Comparison of ENCODE assay signal across 8 cellular contexts in the genomic region with DNA sequence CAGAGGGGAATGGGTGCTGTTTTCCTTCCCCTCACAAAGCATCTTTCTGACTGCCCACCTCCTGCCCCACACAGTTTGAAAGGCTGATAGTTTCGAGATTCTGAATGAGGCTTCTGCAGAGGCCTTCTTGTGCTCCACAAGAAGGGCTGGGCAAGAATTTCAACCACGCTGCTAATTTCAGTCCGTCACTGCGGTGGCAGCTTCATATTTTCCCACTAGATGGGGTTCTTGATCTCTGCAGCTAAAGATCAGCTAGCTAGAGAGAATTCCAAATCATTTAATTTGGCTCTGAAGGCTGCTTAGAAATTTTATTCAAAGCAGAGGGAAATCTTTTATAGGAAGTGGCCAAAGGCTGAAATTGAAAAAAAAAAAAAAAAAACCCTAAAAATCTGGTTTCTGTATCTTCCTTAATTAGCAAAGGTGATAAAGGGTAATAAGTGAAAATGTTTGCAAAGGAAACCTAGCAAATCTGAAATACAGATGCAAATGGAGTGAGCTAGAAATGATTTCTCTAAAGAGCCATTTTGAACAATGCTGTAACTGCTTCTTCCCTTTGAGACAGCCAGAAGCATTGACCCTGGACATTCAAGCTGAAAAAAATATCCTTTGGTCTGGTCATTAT. TPM values are rescaled to one million over a fixed set of nuclear protein-coding genes. Genes with fewer than 3 reads are reported as not detected.
DNase-seq lines count a peak whose midpoint lies in the region; ATAC-seq, FAIRE-seq and TF ChIP-seq lines count a peak whose summit lies in the region.

No MANE protein-coding gene starts in this region.

- H3K27me3 ChIP-seq in GM23338 (ENCODE audit: insufficient read depth) (no peaks in the 10 kb centered on the region), bronchial epithelial cell (ENCODE audit: control insufficient read depth, insufficient read depth, low read length) (peaks cover 1% of the 10 kb centered on the region), kidney epithelial cell (ENCODE audit: control insufficient read depth, insufficient read depth, low read length) (peaks cover 3% of the 10 kb centered on the region), upper lobe of right lung (no peaks in the 10 kb centered on the region)
- H3K27me3 ChIP-seq in CD8-positive, alpha-beta T cell (ENCODE audit: insufficient read depth, low read length): no peaks in the 10 kb centered on the region

- TF ChIP-seq CTCF in GM23338 (conservative IDR thresholded peaks at IDR 0.05; ENCODE audit: low read depth in 2 of 2) (peak; percentile 77 to 88), bronchial epithelial cell (IDR thresholded peaks at IDR 0.05; ENCODE audit: insufficient read depth, low read length, severe bottlenecking) (peak; percentile 63), kidney epithelial cell (IDR thresholded peaks at IDR 0.05; ENCODE audit: insufficient read depth, low read length, poor library complexity, severe bottlenecking) (peak; percentile 65), upper lobe of right lung (IDR thresholded peaks at IDR 0.05) (peak; percentile 54)
- TF ChIP-seq CTCF in CD8-positive, alpha-beta T cell (IDR thresholded peaks at IDR 0.05): no peak

- CTCF ChIA-PET in CD8-positive, alpha-beta T cell (lab: Charles Lee): no interaction called here

- peaks cover 28% of the 10 kb centered on the region for H3K9me3 Mint-ChIP-seq in GM23338
- no peaks in the 10 kb centered on the region for H3K9me3 Mint-ChIP-seq in CD8-positive, alpha-beta T cell

- peaks cover 63% of the 10 kb centered on the region for H3K4me1 Mint-ChIP-seq in GM23338
- no peaks in the 10 kb centered on the region for H3K4me1 Mint-ChIP-seq in CD8-positive, alpha-beta T cell (ENCODE audit: low read depth)

- ATAC-seq in GM23338: peak; percentile 50
- peak; percentile 44 for ATAC-seq in upper lobe of right lung
- ATAC-seq in HG03039 (IDR thresholded peaks at IDR 0.05; ENCODE audit: unreplicated experiment): no peak
- ATAC-seq in HG02870 (IDR thresholded peaks at IDR 0.05; ENCODE audit: unreplicated experiment): no peak
- ATAC-seq in CD8-positive, alpha-beta T cell: no peak

- H3K27me3 Mint-ChIP-seq in GM23338 (ENCODE audit: insufficient read depth, low read depth, poor library complexity): no peaks in the 10 kb centered on the region
- peaks cover 6% of the 10 kb centered on the region for H3K27me3 Mint-ChIP-seq in CD8-positive, alpha-beta T cell (ENCODE audit: low read depth)

- no peak for FAIRE-seq in bronchial epithelial cell (lab: Jason Lieb, UNC)

- no peaks in the 10 kb centered on the region for H3K9me2 ChIP-seq in GM23338 (ENCODE audit: insufficient read depth)

- peak overlapping the region; percentile 96 for H3K27ac Mint-ChIP-seq in GM23338
- no peak overlapping the region for H3K27ac Mint-ChIP-seq in CD8-positive, alpha-beta T cell

- H3K4me2 ChIP-seq in GM23338: peak overlapping the region; percentile 20

- H2AFZ ChIP-seq in GM23338: no peak overlapping the region

- H3K36me3 ChIP-seq in GM23338 (ENCODE audit: insufficient read depth) (peaks cover 8% of the 10 kb centered on the region), bronchial epithelial cell (ENCODE audit: control insufficient read depth, insufficient read depth, low read length) (no peaks in the 10 kb centered on the region), kidney epithelial cell (ENCODE audit: control insufficient read depth, insufficient read depth, low read length) (no peaks in the 10 kb centered on the region), upper lobe of right lung (no peaks in the 10 kb centered on the region)
- H3K36me3 ChIP-seq in CD8-positive, alpha-beta T cell (ENCODE audit: insufficient read depth, low read length): no peaks in the 10 kb centered on the region

- H4K20me1 ChIP-seq in GM23338 (replicated peaks; ENCODE audit: insufficient read depth): no peaks in the 10 kb centered on the region

- peaks cover 56% of the 10 kb centered on the region for H3K36me3 Mint-ChIP-seq in GM23338 (ENCODE audit: low read depth)
- H3K36me3 Mint-ChIP-seq in CD8-positive, alpha-beta T cell: no peaks in the 10 kb centered on the region

- H3K27ac ChIP-seq in GM23338 (ENCODE audit: low read depth) (peak overlapping the region; percentile 84), upper lobe of right lung (no peak overlapping the region)
- no peak overlapping the region for H3K27ac ChIP-seq in CD8-positive, alpha-beta T cell (ENCODE audit: low read depth, low read length)

- H3K4me1 ChIP-seq in GM23338 (ENCODE audit: insufficient read depth): peaks cover 57% of the 10 kb centered on the region
- H3K4me1 ChIP-seq in upper lobe of right lung: no peaks in the 10 kb centered on the region
- no peaks in the 10 kb centered on the region for H3K4me1 ChIP-seq in CD8-positive, alpha-beta T cell (ENCODE audit: insufficient read depth, low read length)

- DNase-seq in GM23338 (ENCODE audit: low spot score): peak; percentile 91
- DNase-seq in NCI-H2227 (lab: John Stamatoyannopoulos, UW; ENCODE audit: unreplicated experiment): peak; percentile 64
- DNase-seq in bronchial epithelial cell (ENCODE audit: low read depth): peak; percentile 35
- no peak for DNase-seq in kidney epithelial cell (ENCODE audit: low read depth)
- no peak for DNase-seq in upper lobe of right lung
- DNase-seq in CD8-positive, alpha-beta T cell: no peak

- H3K9me3 ChIP-seq in upper lobe of right lung: no peaks in the 10 kb centered on the region
- H3K9me3 ChIP-seq in CD8-positive, alpha-beta T cell (ENCODE audit: low read length): no peaks in the 10 kb centered on the region

- H3K4me3 Mint-ChIP-seq in GM23338: no peak overlapping the region
- no peak overlapping the region for H3K4me3 Mint-ChIP-seq in CD8-positive, alpha-beta T cell

- H3K4me3 ChIP-seq in GM23338 (no peak overlapping the region; the same call in 1 of the 2 replicates), bronchial epithelial cell (ENCODE audit: low read depth, low read length) (no peak overlapping the region), kidney epithelial cell (ENCODE audit: low read depth, low read length) (no peak overlapping the region), upper lobe of right lung (no peak overlapping the region)
- no peak overlapping the region for H3K4me3 ChIP-seq in CD8-positive, alpha-beta T cell (ENCODE audit: low read depth, low read length)

- H3F3A ChIP-seq in GM23338 (replicated peaks; ENCODE audit: low read depth): no peaks in the 10 kb centered on the region; the same call in 1 of the 2 replicates

- H3K79me2 ChIP-seq in GM23338 (replicated peaks; ENCODE audit: insufficient read depth): no peaks in the 10 kb centered on the region

- POLR2A ChIA-PET in CD8-positive, alpha-beta T cell (lab: Charles Lee): no interaction called here

- intact Hi-C loops in upper lobe of right lung (cut with DNase I): loop anchor here (5.0 kb wide), 1 partner anchor 138 kb away; no protein-coding TSS in a partner anchor
- intact Hi-C loops in CD8-positive, alpha-beta T cell (cut with DNase I, micrococcal nuclease): no loop called here

RNA-seq across cellular contexts. Expression of a gene that starts 38.0 kb away (rescaled TPM):
- 9.4 and 24.5 TPM in 2 replicates for total RNA-seq in GM23338 (2014; rRNA removed; shearing (Covaris generic))
- polyA plus RNA-seq in GM23338 (2016; fragmentation: Nextera tagmentation; extraction: Ambion mirVana): 94.4 and 96.5 TPM in 2 replicates
- total RNA-seq in bronchial epithelial cell (not detected in 2 replicates), kidney epithelial cell (not detected in 2 replicates), upper lobe of right lung (not detected)
- not detected for total RNA-seq in CD8-positive, alpha-beta T cell

Comparison
In these comparisons a context has a peak if more than half of its experiments do, and no peak if none do; other contexts are left out.
1. ATAC-seq: peak in GM23338 (single experiment) and upper lobe of right lung (single experiment); none in HG03039 (single experiment), HG02870 (single experiment) and CD8-positive, alpha-beta T cell (single experiment).
2. DNase-seq: peak in GM23338 (single experiment), NCI-H2227 (single experiment) and bronchial epithelial cell (single experiment); none in kidney epithelial cell (single experiment), upper lobe of right lung (single experiment) and CD8-positive, alpha-beta T cell (0 of 7).
3. RNA of a gene that starts 38.0 kb away (total RNA-seq): 9.4 to 24.5 TPM in GM23338; not detected in bronchial epithelial cell, not detected in kidney epithelial cell, not detected in upper lobe of right lung (single experiment) and not detected in CD8-positive, alpha-beta T cell; every median in the first group is over 10 times any median in the second.